8 cellular contexts compared by ENCODE assay signal in genomic region chr5:148827723-148828122, GRCh38. TPM values are rescaled to one million over a fixed set of nuclear protein-coding genes. Genes with fewer than 3 reads are reported as not detected.
DNase-seq lines count a peak whose midpoint lies in the region; ATAC-seq and TF ChIP-seq lines count a peak whose summit lies in the region.

No MANE protein-coding gene starts in this region.

- peaks cover 80% of the 10 kb centered on the region for H3K27me3 Mint-ChIP-seq in nephron progenitor cell (ENCODE audit: low read depth, poor library complexity)

- ATAC-seq in GM18907 (IDR thresholded peaks at IDR 0.05; ENCODE audit: unreplicated experiment) (no peak), GM18873 (IDR thresholded peaks at IDR 0.05; ENCODE audit: low FRiP score, unreplicated experiment) (no peak)

- intact Hi-C loops in dorsolateral prefrontal cortex (cut with DNase I): loop anchor here in 1 of 2 donors (5.0 kb wide), 1 partner anchor 80 kb away; no protein-coding TSS in a partner anchor

- H3K9me3 Mint-ChIP-seq in nephron progenitor cell: no peaks in the 10 kb centered on the region

- H3K36me3 Mint-ChIP-seq in nephron progenitor cell (ENCODE audit: low read depth): no peaks in the 10 kb centered on the region

- no peaks in the 10 kb centered on the region for H3K9me3 ChIP-seq in BLaER1 treated with 17β-estradiol and CSF1 and Interleukin-3, amounts not matched to agents 10 nM and 100 nM (replicated peaks in 1 of 11)

- in situ Hi-C loops in GM13977 (cut with MboI; ENCODE audit: low pct_unique_long_range_greater_than_20kb, low sequenced_read_pairs, unreplicated experiment): no loop called here

- H3K27me3 ChIP-seq in BLaER1 treated with 17β-estradiol and CSF1 and Interleukin-3, amounts not matched to agents 10 nM and 100 nM: no peaks in the 10 kb centered on the region
- peaks cover 0 to 8% (median 0%) of the 10 kb centered on the region in 45 donors for H3K27me3 ChIP-seq in dorsolateral prefrontal cortex

- TF ChIP-seq CTCF in dorsolateral prefrontal cortex (IDR thresholded peaks at IDR 0.05 in 54 of 56, conservative IDR thresholded peaks at IDR 0.05 in 2 of 56; ENCODE audit: low read depth in 1 of 56, partially characterized antibody in 56 of 56): no peak
- no peak for TF ChIP-seq CTCF in nephron progenitor cell (IDR thresholded peaks at IDR 0.05)
- TF ChIP-seq CTCF in GM13977 (IDR thresholded peaks at IDR 0.05; ENCODE audit: extremely low read depth, insufficient read depth, missing control alignments): no peak

- peaks cover 9% of the 10 kb centered on the region for H3K4me1 Mint-ChIP-seq in nephron progenitor cell

- peaks cover 0 to 25% (median 0%) of the 10 kb centered on the region in 11 experiments; a peak in 6 of 22 replicates for H3K36me3 ChIP-seq in BLaER1 treated with 17β-estradiol and CSF1 and Interleukin-3, amounts not matched to agents 10 nM and 100 nM

- H3K4me1 ChIP-seq in BLaER1 treated with 17β-estradiol and CSF1 and Interleukin-3, amounts not matched to agents 10 nM and 100 nM: peaks cover 68 to 96% (median 84%) of the 10 kb centered on the region in 10 experiments

- peak overlapping the region in 6 of 11 experiments; percentile 20 to 91 (median 88); a peak in 12 of 22 replicates for H3K27ac ChIP-seq in BLaER1 treated with 17β-estradiol and CSF1 and Interleukin-3, amounts not matched to agents 10 nM and 100 nM
- peak overlapping the region in 13 of 59 donors; percentile 9 to 89 (median 66) for H3K27ac ChIP-seq in dorsolateral prefrontal cortex

- H4K20me1 ChIP-seq in BLaER1 treated with 17β-estradiol and CSF1 and Interleukin-3, amounts not matched to agents 10 nM and 100 nM: peaks cover 0 to 62% (median 10%) of the 10 kb centered on the region in 11 experiments; a peak in 14 of 22 replicates

- H3K4me3 Mint-ChIP-seq in nephron progenitor cell: peak overlapping the region; percentile 90

- no peak overlapping the region for H3K27ac Mint-ChIP-seq in nephron progenitor cell

- DNase-seq in LoVo (ENCODE audit: low spot score) (peak; percentile 17), dorsolateral prefrontal cortex (no peak), nephron progenitor cell (no peak), GM13977 (ENCODE audit: low spot score) (no peak), MV-4-11 (lab: John Stamatoyannopoulos, UW) (no peak)

- peak overlapping the region; percentile 64 to 84 (median 73) for H3K4me3 ChIP-seq in BLaER1 treated with 17β-estradiol and CSF1 and Interleukin-3, amounts not matched to agents 10 nM and 100 nM
- H3K4me3 ChIP-seq in dorsolateral prefrontal cortex: peak overlapping the region in 58 of 59 donors; percentile 25 to 86 (median 68)

- peak overlapping the region; percentile 88 to 99 (median 97) for H3K4me2 ChIP-seq in BLaER1 treated with 17β-estradiol and CSF1 and Interleukin-3, amounts not matched to agents 10 nM and 100 nM

- H3K9ac ChIP-seq in BLaER1 treated with 17β-estradiol and CSF1 and Interleukin-3, amounts not matched to agents 10 nM and 100 nM: peak overlapping the region; percentile 29 to 88 (median 84); a peak in 19 of 22 replicates

RNA-seq across cellular contexts. Expression of gene ADRB2, which starts 1.3 kb away (rescaled TPM):
- 1 to 10 TPM; 1.1 to 6.1 (median 2.8) TPM for total RNA-seq in dorsolateral prefrontal cortex
